In genomic region chr16:87734644-87735043, GRCh38 we compare ENCODE assay signal across 17 cellular contexts. TPM values are rescaled to one million over a fixed set of nuclear protein-coding genes. Genes with fewer than 3 reads are reported as not detected.
DNase-seq lines count a peak whose midpoint lies in the region; ATAC-seq and TF ChIP-seq lines count a peak whose summit lies in the region.
"Had no signal": no experiment of that assay in that cellular context is flagged by ENCODE, and none has a peak within 500 bp of the region (broad histone marks: within the 10 kb centered on the region; RNA-seq: fewer than 3 reads in every experiment).

No MANE protein-coding gene starts in this region.

- no peak overlapping the region for H3K27ac ChIP-seq in endodermal cell (ENCODE audit: low read depth, low read length)

- 71% methylated on average over 10 of the region's 14 CpGs; no CpG with 5 or more reads in 1 of the 2 experiments for WGBS in endodermal cell (ENCODE audit: insufficient coverage in 1 of 2, insufficient read length in 1 of 2), 2 experiments

- in situ Hi-C loops in SK-MEL-5 (cut with HindIII; ENCODE audit: low pct_unique_long_range_greater_than_20kb, low sequenced_read_pairs), result no loop called here

- no peaks in the 10 kb centered on the region for H3K4me1 ChIP-seq in endodermal cell (ENCODE audit: control insufficient read depth, insufficient read depth, low read length)

- no peaks in the 10 kb centered on the region for H3K27me3 Mint-ChIP-seq in activated CD8-positive, alpha-beta T cell treated with anti-CD3 and anti-CD28 coated beads, Interleukin-2, amount 10 ng/mL, durations not matched to agents 7 days and 5 days (ENCODE audit: low read depth)
- no peaks in the 10 kb centered on the region for H3K27me3 Mint-ChIP-seq in activated CD8-positive, alpha-beta T cell treated with anti-CD3 and anti-CD28 coated beads for 36 hours
- H3K27me3 Mint-ChIP-seq in endodermal cell (ENCODE audit: insufficient read depth), result no peaks in the 10 kb centered on the region
- no peaks in the 10 kb centered on the region for H3K27me3 Mint-ChIP-seq in neural crest cell (ENCODE audit: low read depth)

- no peak overlapping the region for H3K4me3 ChIP-seq in endodermal cell (ENCODE audit: low read length)

- no peak for TF ChIP-seq CTCF in activated CD8-positive, alpha-beta T cell treated with anti-CD3 and anti-CD28 coated beads for 36 hours (IDR thresholded peaks at IDR 0.05)
- TF ChIP-seq CTCF in endodermal cell (conservative IDR thresholded peaks at IDR 0.05), result no peak
- no peak for TF ChIP-seq CTCF in neural crest cell (conservative IDR thresholded peaks at IDR 0.05)

- peaks cover 29% of the 10 kb centered on the region for H3K36me3 Mint-ChIP-seq in activated CD8-positive, alpha-beta T cell treated with anti-CD3 and anti-CD28 coated beads, Interleukin-2, amount 10 ng/mL, durations not matched to agents 7 days and 5 days (ENCODE audit: low read depth)
- peaks cover 30% of the 10 kb centered on the region for H3K36me3 Mint-ChIP-seq in activated CD8-positive, alpha-beta T cell treated with anti-CD3 and anti-CD28 coated beads for 36 hours (ENCODE audit: low read depth)
- H3K36me3 Mint-ChIP-seq in endodermal cell (ENCODE audit: low read depth) (peaks cover 38% of the 10 kb centered on the region), neural crest cell (ENCODE audit: low read depth) (peaks cover 9% of the 10 kb centered on the region)

- intact Hi-C loops in activated CD8-positive, alpha-beta T cell treated with anti-CD3 and anti-CD28 coated beads for 36 hours (cut with micrococcal nuclease), result no loop called here

- H3K27me3 ChIP-seq in endodermal cell (ENCODE audit: control insufficient read depth, insufficient read depth, low read length, poor library complexity, severe bottlenecking), result no peaks in the 10 kb centered on the region

- H3K27ac Mint-ChIP-seq in activated CD8-positive, alpha-beta T cell treated with anti-CD3 and anti-CD28 coated beads, Interleukin-2, amount 10 ng/mL, durations not matched to agents 7 days and 5 days, result peak overlapping the region; percentile 49
- H3K27ac Mint-ChIP-seq in activated CD8-positive, alpha-beta T cell treated with anti-CD3 and anti-CD28 coated beads for 36 hours, result no peak overlapping the region
- H3K27ac Mint-ChIP-seq in endodermal cell (peak overlapping the region; percentile 7), neural crest cell (ENCODE audit: unreplicated experiment) (peak overlapping the region; percentile 75)
- H3K27ac Mint-ChIP-seq: HFFc6 had no signal

- no peak for ATAC-seq in activated CD8-positive, alpha-beta T cell treated with anti-CD3 and anti-CD28 coated beads, Interleukin-2, amount 10 ng/mL, durations not matched to agents 7 days and 5 days
- ATAC-seq in activated CD8-positive, alpha-beta T cell treated with anti-CD3 and anti-CD28 coated beads for 36 hours, result no peak
- no peak for ATAC-seq in GM18867 (IDR thresholded peaks at IDR 0.05; ENCODE audit: unreplicated experiment)
- ATAC-seq: Panc1 had no signal

- H3K9me3 Mint-ChIP-seq in activated CD8-positive, alpha-beta T cell treated with anti-CD3 and anti-CD28 coated beads, Interleukin-2, amount 10 ng/mL, durations not matched to agents 7 days and 5 days (ENCODE audit: insufficient read depth), result no peaks in the 10 kb centered on the region
- no peaks in the 10 kb centered on the region for H3K9me3 Mint-ChIP-seq in activated CD8-positive, alpha-beta T cell treated with anti-CD3 and anti-CD28 coated beads for 36 hours
- no peaks in the 10 kb centered on the region for H3K9me3 Mint-ChIP-seq in endodermal cell
- H3K9me3 Mint-ChIP-seq in neural crest cell, result no peaks in the 10 kb centered on the region
- H3K9me3 Mint-ChIP-seq: HFFc6 had no signal

- no peak for DNase-seq in activated CD8-positive, alpha-beta T cell treated with anti-CD3 and anti-CD28 coated beads, Interleukin-2, amount 10 ng/mL, durations not matched to agents 7 days and 5 days
- no peak for DNase-seq in activated CD8-positive, alpha-beta T cell treated with anti-CD3 and anti-CD28 coated beads for 36 hours
- peak; percentile 46 for DNase-seq in SK-MEL-5 (ENCODE audit: low read depth, low spot score)
- peak; percentile 52 for DNase-seq in endodermal cell
- no peak for DNase-seq in neural crest cell (ENCODE audit: low read depth, low spot score)
- no peak for DNase-seq in DMS53 treated with DMSO at 0.1 percent for 48 hours (lab: John Stamatoyannopoulos, UW; ENCODE audit: unreplicated experiment)
- no peak for DNase-seq in OCI-M1 (lab: John Stamatoyannopoulos, UW)
- DNase-seq: C1 segment of cervical spinal cord, EL, HFFc6, KBM-7, NCI-H146, NCI-H2081 treated with DMSO at 0.1 percent for 48 hours, NCI-H446, Right ventricle myocardium superior had no signal

- H3K4me3 Mint-ChIP-seq in activated CD8-positive, alpha-beta T cell treated with anti-CD3 and anti-CD28 coated beads, Interleukin-2, amount 10 ng/mL, durations not matched to agents 7 days and 5 days, result no peak overlapping the region
- H3K4me3 Mint-ChIP-seq in activated CD8-positive, alpha-beta T cell treated with anti-CD3 and anti-CD28 coated beads for 36 hours, result no peak overlapping the region
- H3K4me3 Mint-ChIP-seq in endodermal cell (no peak overlapping the region), neural crest cell (no peak overlapping the region)
- H3K4me3 Mint-ChIP-seq: HFFc6 had no signal

- H3K9me3 ChIP-seq in endodermal cell (ENCODE audit: control insufficient read depth, low read length), result no peaks in the 10 kb centered on the region

- CTCF ChIA-PET in activated CD8-positive, alpha-beta T cell treated with anti-CD3 and anti-CD28 coated beads, Interleukin-2, amount 10 ng/mL, durations not matched to agents 7 days and 5 days (lab: Charles Lee), result no interaction called here
- CTCF ChIA-PET in activated CD8-positive, alpha-beta T cell treated with anti-CD3 and anti-CD28 coated beads for 36 hours (lab: Charles Lee), result no interaction called here

- H3K4me1 Mint-ChIP-seq in activated CD8-positive, alpha-beta T cell treated with anti-CD3 and anti-CD28 coated beads, Interleukin-2, amount 10 ng/mL, durations not matched to agents 7 days and 5 days (ENCODE audit: low read depth), result peaks cover 15% of the 10 kb centered on the region
- H3K4me1 Mint-ChIP-seq in activated CD8-positive, alpha-beta T cell treated with anti-CD3 and anti-CD28 coated beads for 36 hours (ENCODE audit: low read depth), result peaks cover 16% of the 10 kb centered on the region
- peaks cover 4% of the 10 kb centered on the region for H3K4me1 Mint-ChIP-seq in endodermal cell
- H3K4me1 Mint-ChIP-seq in neural crest cell, result no peaks in the 10 kb centered on the region

- peaks cover 46% of the 10 kb centered on the region for H3K36me3 ChIP-seq in endodermal cell (ENCODE audit: control insufficient read depth, insufficient read depth, low read length)

- no peak overlapping the region for H3K9ac ChIP-seq in endodermal cell (ENCODE audit: extremely low read depth, low read length, poor library complexity, severe bottlenecking)

- POLR2A ChIA-PET in activated CD8-positive, alpha-beta T cell treated with anti-CD3 and anti-CD28 coated beads, Interleukin-2, amount 10 ng/mL, durations not matched to agents 7 days and 5 days (lab: Charles Lee), result interaction anchor here (0.9 kb wide), 1 partner anchor 31 kb away, joined by 4 read pairs; the partner anchor contains the start of gene KLHDC4
- POLR2A ChIA-PET in activated CD8-positive, alpha-beta T cell treated with anti-CD3 and anti-CD28 coated beads for 36 hours (lab: Charles Lee), result interaction anchor here (0.5 to 1.4 kb wide), 2 partner anchors 8 to 1458 kb away, joined by 3 read pairs; no protein-coding TSS in a partner anchor

RNA-seq across cellular contexts. Expression of gene KLHDC4, which starts 31.1 kb away (rescaled TPM):
- total RNA-seq in activated CD8-positive, alpha-beta T cell treated with anti-CD3 and anti-CD28 coated beads, Interleukin-2, amount 10 ng/mL, durations not matched to agents 7 days and 5 days, result 100 to 1,000 TPM in 1 of 2 experiments, 10 to 100 TPM in 1; 91.7 to 101 TPM
- total RNA-seq in activated CD8-positive, alpha-beta T cell treated with anti-CD3 and anti-CD28 coated beads for 36 hours, result 10 to 100 TPM; 80.8 to 81.7 TPM
- 25.3 and 26.4 TPM in 2 replicates for total RNA-seq in SK-MEL-5 (2014; rRNA removed; shearing (Covaris generic))
- 17.7 and 18.3 TPM in 2 replicates for polyA plus RNA-seq in SK-MEL-5 (2015; cell fraction: cytosol; rRNA removed)
- 76.6 and 131 TPM in 2 replicates for polyA plus RNA-seq in SK-MEL-5 (2015; cell fraction: nucleus; rRNA removed)
- total RNA-seq in endodermal cell, result 10 to 100 TPM; 52.8 to 58.8 TPM
- 26.9 TPM for polyA plus RNA-seq in endodermal cell (2013, experiment 1 of 2)
- polyA plus RNA-seq in endodermal cell (2013, experiment 2 of 2), result 23.6 TPM
- 55.4 and 57.0 TPM in 2 replicates for total RNA-seq in neural crest cell

Comparison
In these comparisons a context has a peak if more than half of its experiments do, and no peak if none do; other contexts are left out.
1. DNase-seq: peak in SK-MEL-5 (single experiment) and endodermal cell (single experiment); none in activated CD8-positive, alpha-beta T cell treated with anti-CD3 and anti-CD28 coated beads, Interleukin-2, amount 10 ng/mL, durations not matched to agents 7 days and 5 days (single experiment), activated CD8-positive, alpha-beta T cell treated with anti-CD3 and anti-CD28 coated beads for 36 hours (single experiment), neural crest cell (single experiment), DMS53 treated with DMSO at 0.1 percent for 48 hours (single experiment) and OCI-M1 (single experiment).